ENCODE assay signal across 1 cellular context in genomic region chr6:11605507-11605905, GRCh38.
TF ChIP-seq lines count a peak whose summit lies in the region.

No MANE protein-coding gene starts in this region.

TF ChIP-seq in GM23338, 12 proteins besides CTCF, POLR2A, EP300 and RAD21 (continued from another document):
- TF ChIP-seq ZNF462 (CRISPR knock-in tag; IDR thresholded peaks at IDR 0.05) (no peak), ZNF114 (CRISPR knock-in tag; IDR thresholded peaks at IDR 0.05) (no peak), CREB1 (CRISPR knock-in tag; IDR thresholded peaks at IDR 0.05; ENCODE audit: low read depth) (no peak), ZNF331 (CRISPR knock-in tag; IDR thresholded peaks at IDR 0.05; ENCODE audit: low read depth) (no peak)
